Comparison of ENCODE assay signal across 8 cellular contexts in the genomic region with DNA sequence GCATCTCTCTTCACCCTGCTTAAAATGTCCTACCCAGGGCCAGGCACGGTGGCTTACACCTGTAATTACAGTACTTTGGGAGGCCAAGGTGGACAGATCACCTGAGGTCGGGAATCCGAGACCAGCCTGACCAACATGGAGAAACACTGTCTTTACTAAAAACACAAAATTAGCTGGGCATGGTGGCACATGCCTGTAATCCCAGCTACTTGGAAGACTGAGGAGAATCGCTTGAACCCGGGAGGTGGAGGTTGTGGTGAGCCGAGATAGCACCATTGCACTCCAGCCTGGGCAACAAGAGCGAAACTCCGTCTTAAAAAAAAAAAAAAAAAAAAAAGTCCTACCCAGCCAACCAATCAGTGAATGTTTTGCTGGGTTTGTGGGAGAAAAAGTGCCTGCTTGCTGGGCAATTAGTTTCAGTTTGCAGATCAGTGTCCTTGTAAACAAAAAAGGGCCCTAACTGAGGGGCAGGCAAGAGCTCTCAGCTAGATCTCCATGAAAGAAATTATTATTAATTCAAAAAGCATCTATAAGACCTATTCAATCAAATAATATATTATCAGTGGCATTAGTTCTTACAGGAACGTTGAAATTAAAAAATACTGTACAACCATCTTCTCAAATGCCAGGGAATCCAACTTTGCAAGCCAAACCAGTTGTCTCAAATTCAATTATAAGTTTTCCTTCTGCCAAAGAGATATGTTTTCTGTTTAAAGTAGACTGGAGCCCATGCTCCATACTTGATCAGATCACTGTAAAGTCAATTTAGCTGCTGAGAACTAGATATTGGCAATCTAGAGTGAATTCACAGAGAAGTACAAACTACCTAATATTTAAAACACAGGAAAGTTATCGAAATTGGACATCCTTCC.
DNase-seq lines count a peak whose midpoint lies in the region; ATAC-seq and TF ChIP-seq lines count a peak whose summit lies in the region.

No MANE protein-coding gene starts in this region.

- peaks cover 26% of the 10 kb centered on the region; the same call in 1 of the 2 replicates for H4K20me1 ChIP-seq in BLaER1

- no peaks in the 10 kb centered on the region for H3K9me3 ChIP-seq in BLaER1

- peak; percentile 78 for DNase-seq in HuH-7 (ENCODE audit: low spot score)
- DNase-seq in fibroblast of peridontal ligament (ENCODE audit: extremely low read depth), result peak; percentile 87
- DNase-seq in retinal pigment epithelial cell (ENCODE audit: low read depth), result no peak

- TF ChIP-seq CTCF in VCaP (conservative IDR thresholded peaks at IDR 0.05), result no peak
- no peak for TF ChIP-seq CTCF in retinal pigment epithelial cell (conservative IDR thresholded peaks at IDR 0.05; ENCODE audit: low read depth, low read length)

- H3K36me3 ChIP-seq in BLaER1, result peaks cover 4% of the 10 kb centered on the region; the same call in 1 of the 2 replicates

- peak overlapping the region; percentile 32; the same call in 1 of the 2 replicates for H3K27ac ChIP-seq in BLaER1
- peak overlapping the region; percentile 87 for H3K27ac ChIP-seq in VCaP

- H3K4me2 ChIP-seq in BLaER1, result peak overlapping the region; percentile 93

- peak overlapping the region; percentile 41 for H3K4me3 ChIP-seq in BLaER1
- H3K4me3 ChIP-seq in retinal pigment epithelial cell (ENCODE audit: low read length), result peak overlapping the region; percentile 95

- no peak for ATAC-seq in HG02759 (IDR thresholded peaks at IDR 0.05; ENCODE audit: unreplicated experiment)
- no peak for ATAC-seq in HG02981 (IDR thresholded peaks at IDR 0.05; ENCODE audit: unreplicated experiment)
- ATAC-seq in HG02884 (IDR thresholded peaks at IDR 0.05; ENCODE audit: unreplicated experiment), result no peak

- H3K4me1 ChIP-seq in BLaER1, result peaks cover 54% of the 10 kb centered on the region

- H3K9ac ChIP-seq in BLaER1, result peak overlapping the region; percentile 62

- H3K27me3 ChIP-seq in BLaER1, result no peaks in the 10 kb centered on the region
